Comparison of ENCODE assay signal across 26 cellular contexts in the genomic region with DNA sequence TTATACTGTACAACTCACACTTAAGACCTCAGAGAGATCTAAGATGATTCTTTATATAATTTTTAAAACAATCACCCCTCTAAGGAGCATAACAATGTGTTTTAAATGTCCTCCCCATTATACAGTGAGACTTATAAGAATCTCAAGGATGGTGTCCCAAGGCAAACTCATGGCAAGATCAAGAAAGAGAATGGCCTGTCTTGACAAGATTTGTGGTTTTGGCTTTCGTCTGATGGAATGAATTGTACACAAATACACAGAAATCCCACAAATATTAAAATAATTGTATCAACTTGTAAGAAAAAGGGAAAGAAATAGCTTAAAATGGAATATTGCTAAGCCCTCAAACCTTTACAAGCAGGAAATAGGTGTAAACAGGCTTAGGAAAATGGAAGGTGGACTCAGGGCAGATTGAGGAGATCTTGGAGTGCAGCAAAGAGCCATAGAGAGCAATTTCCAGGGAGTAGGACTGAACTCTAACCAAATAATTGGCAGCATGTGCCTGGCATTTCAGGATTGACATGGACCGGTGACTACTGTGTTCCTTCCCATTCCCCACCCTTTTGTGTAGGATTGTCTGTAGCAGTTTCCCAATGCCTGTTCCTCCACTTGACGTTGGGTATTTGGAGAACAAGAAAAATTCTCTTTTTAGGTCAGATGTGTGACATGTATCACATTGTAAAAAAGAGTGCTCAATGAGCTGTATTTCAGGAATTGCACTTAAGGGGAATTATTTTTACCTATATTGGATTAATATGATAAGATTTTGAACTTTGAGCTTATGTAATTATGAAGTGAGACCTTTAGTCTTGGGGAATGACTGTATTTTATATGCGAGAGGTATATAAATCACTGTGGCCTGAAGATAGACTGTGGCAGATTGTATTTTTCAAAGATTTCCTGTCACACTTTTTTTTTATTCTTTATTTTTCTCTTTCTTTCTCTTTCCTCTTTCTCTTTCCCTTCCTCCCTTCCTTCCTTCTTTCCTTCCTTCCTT.
"Had no signal": no experiment of that assay in that cellular context is flagged by ENCODE, and none has a peak within 500 bp of the region (broad histone marks: within the 10 kb centered on the region; RNA-seq: fewer than 3 reads in every experiment).

No MANE protein-coding gene starts in this region.

- H3K36me3 ChIP-seq: neutrophil, right lobe of liver, suprapubic skin, vagina had no signal

- H3K36me3 Mint-ChIP-seq: immature natural killer cell, mesothelial cell of epicardium, natural killer cell had no signal

- H3K9ac ChIP-seq: parathyroid adenoma had no signal

- H3K9me3 ChIP-seq: neutrophil, right lobe of liver, vagina had no signal

- H3K79me2 ChIP-seq: parathyroid adenoma had no signal

- H3K27me3 Mint-ChIP-seq: dendritic cell treated with granulocyte-macrophage colony-stimulating factor and Interleukin-4, amounts not matched to agents 40 ng/mL and 50 ng/mL, for 4 days; progenitor cell of endocrine pancreas; stimulated activated naive CD8-positive, alpha-beta T cell treated with anti-CD3 and anti-CD28 coated beads, Interleukin-15, amount 100 ng/mL, for 72 hours had no signal

- H2AFZ ChIP-seq: parathyroid adenoma had no signal

- H3K4me1 Mint-ChIP-seq: immature natural killer cell; natural killer cell; stimulated activated naive CD8-positive, alpha-beta T cell treated with anti-CD3 and anti-CD28 coated beads, Interleukin-15, amount 100 ng/mL, for 72 hours had no signal

- H3K27me3 ChIP-seq: neutrophil, right lobe of liver, suprapubic skin, vagina had no signal

- H3K27ac Mint-ChIP-seq: dendritic cell treated with granulocyte-macrophage colony-stimulating factor and Interleukin-4, amounts not matched to agents 40 ng/mL and 50 ng/mL, for 4 days; immature natural killer cell; mesothelial cell of epicardium; natural killer cell; progenitor cell of endocrine pancreas; stimulated activated naive CD8-positive, alpha-beta T cell treated with anti-CD3 and anti-CD28 coated beads, Interleukin-15, amount 100 ng/mL, for 72 hours had no signal

- H3K4me3 ChIP-seq: lung, right lobe of liver, smooth muscle cell, suprapubic skin, vagina had no signal

- H3K4me1 ChIP-seq: parathyroid adenoma, suprapubic skin, vagina had no signal

- H3K4me2 ChIP-seq: smooth muscle cell had no signal

- DNase-seq: central memory CD4-positive, alpha-beta T cell; effector memory CD4-positive, alpha-beta T cell; hypothalamus; immature natural killer cell; islet precursor cell; mesenchymal stem cell; natural killer cell; right lobe of liver; stimulated activated CD4-positive, alpha-beta T cell treated with anti-CD3 and anti-CD28 coated beads, Interleukin-12 subunit alpha, Interleukin-12 subunit beta, amount 100 ng/mL, for 4 hours; stimulated activated CD4-positive, alpha-beta T cell treated with anti-CD3 and anti-CD28 coated beads, Interleukin-1b, Interleukin-23, amount 100 ng/mL, for 48 hours; stimulated activated CD4-positive, alpha-beta T cell treated with anti-CD3 and anti-CD28 coated beads, Interleukin-4, amount 100 ng/mL, for 1 hour; stimulated activated CD8-positive, alpha-beta memory T cell treated with anti-CD3 and anti-CD28 coated beads, Interleukin-4, amount 100 ng/mL, for 48 hours; stimulated activated naive CD4-positive, alpha-beta T cell; stimulated activated naive CD8-positive, alpha-beta T cell treated with anti-CD3 and anti-CD28 coated beads, Interleukin-15, amount 100 ng/mL, for 72 hours; trophoblast cell had no signal

- H3K4me3 Mint-ChIP-seq: dendritic cell treated with granulocyte-macrophage colony-stimulating factor and Interleukin-4, amounts not matched to agents 40 ng/mL and 50 ng/mL, for 4 days; immature natural killer cell; mesothelial cell of epicardium; natural killer cell; stimulated activated naive CD8-positive, alpha-beta T cell treated with anti-CD3 and anti-CD28 coated beads, Interleukin-15, amount 100 ng/mL, for 72 hours had no signal

- H3K9me3 Mint-ChIP-seq: mesothelial cell of epicardium had no signal

- H3K27ac ChIP-seq: neutrophil, parathyroid adenoma, right lobe of liver, suprapubic skin, vagina had no signal

- ATAC-seq: esophagus mucosa; left lobe of liver; natural killer cell; right lobe of liver; stimulated activated naive CD8-positive, alpha-beta T cell treated with anti-CD3 and anti-CD28 coated beads, Interleukin-15, amount 100 ng/mL, for 72 hours had no signal
